In the genomic region with DNA sequence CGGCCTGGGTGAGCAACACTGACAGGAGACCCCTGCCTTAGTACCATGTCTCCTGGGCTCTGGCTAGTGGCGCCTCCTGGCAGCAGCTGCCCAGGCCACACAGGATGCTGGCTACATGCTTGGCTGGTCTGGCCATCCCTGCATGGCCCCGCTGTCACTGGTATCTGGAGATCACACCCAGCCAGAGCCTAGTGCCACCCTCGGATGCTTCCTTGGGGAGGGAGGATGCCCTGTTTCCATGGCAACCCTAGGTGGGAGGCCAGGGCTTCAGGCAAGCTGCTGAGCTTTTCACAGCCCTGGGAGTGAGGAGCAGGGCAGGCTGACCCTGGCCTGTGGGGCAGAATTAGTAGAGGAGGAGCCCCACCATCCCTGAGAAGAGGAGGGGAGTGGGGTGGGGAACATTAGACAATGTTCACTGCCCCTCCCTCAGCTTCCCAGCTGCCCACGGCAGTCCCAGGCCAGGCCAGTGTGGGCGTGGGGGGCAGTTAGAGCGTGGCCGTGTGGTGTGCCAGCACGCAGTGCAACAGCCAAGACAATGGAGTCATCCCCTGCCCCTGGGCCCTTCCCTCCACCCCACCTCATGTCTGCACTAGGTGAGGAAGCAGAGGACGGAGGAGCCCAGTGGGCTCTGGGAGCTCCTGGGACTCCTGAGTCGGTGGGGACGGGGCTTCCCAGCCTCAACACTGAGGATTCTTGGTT, we compare ENCODE assay signal across 17 cellular contexts.
"Had no signal": no experiment of that assay in that cellular context is flagged by ENCODE, and none has a peak within 500 bp of the region (broad histone marks: within the 10 kb centered on the region; RNA-seq: fewer than 3 reads in every experiment).

No MANE protein-coding gene starts in this region.

- FAIRE-seq: endometrium, kidney had no signal

- H3K27me3 ChIP-seq: adrenal gland, colonic mucosa, stomach, upper lobe of right lung had no signal

- DNase-seq: activated CD4-positive, alpha-beta memory T cell treated with anti-CD3 and anti-CD28 coated beads, Interleukin-2, amount 10 ng/mL, durations not matched to agents 7 days and 5 days; activated CD4-positive, alpha-beta T cell treated with anti-CD3 and anti-CD28 coated beads for 4 hours; activated effector memory CD4-positive, alpha-beta T cell treated with anti-CD3 and anti-CD28 coated beads, Interleukin-2, amount 50 U/mL, for 16 hours; activated T-cell treated with anti-CD3 and anti-CD28 coated beads, Interleukin-2, amount 50 U/mL, for 4 hours; adrenal gland; colonic mucosa; kidney; left ventricle myocardium inferior; mucosa of descending colon; naive thymus-derived CD4-positive, alpha-beta T cell; psoas muscle; stimulated activated CD4-positive, alpha-beta T cell treated with anti-CD3 and anti-CD28 coated beads, Interleukin-1b, Interleukin-23, amount 100 ng/mL, for 48 hours; stomach; upper lobe of right lung had no signal

- H3K9me3 ChIP-seq: adrenal gland, colonic mucosa, left ventricle myocardium inferior, mucosa of descending colon, psoas muscle, stomach, thoracic aorta, upper lobe of right lung had no signal

- H3K4me1 ChIP-seq: adrenal gland, colonic mucosa, stomach, upper lobe of right lung had no signal

- H3K27ac ChIP-seq: adrenal gland, colonic mucosa, left ventricle myocardium inferior, psoas muscle, stomach, thoracic aorta, upper lobe of right lung had no signal

- H3K4me3 ChIP-seq: adrenal gland, colonic mucosa, left ventricle myocardium inferior, mucosa of descending colon, psoas muscle, stomach, thoracic aorta, upper lobe of right lung had no signal

- ATAC-seq: activated T-cell treated with anti-CD3 and anti-CD28 coated beads, Interleukin-2, amount 50 U/mL, for 4 hours; esophagus mucosa; mucosa of descending colon; naive thymus-derived CD4-positive, alpha-beta T cell; psoas muscle; upper lobe of right lung had no signal

- H3K36me3 ChIP-seq: adrenal gland, colonic mucosa, left ventricle myocardium inferior, stomach, thoracic aorta, upper lobe of right lung had no signal
